Comparison of ENCODE assay signal across 12 cellular contexts in the genomic region with DNA sequence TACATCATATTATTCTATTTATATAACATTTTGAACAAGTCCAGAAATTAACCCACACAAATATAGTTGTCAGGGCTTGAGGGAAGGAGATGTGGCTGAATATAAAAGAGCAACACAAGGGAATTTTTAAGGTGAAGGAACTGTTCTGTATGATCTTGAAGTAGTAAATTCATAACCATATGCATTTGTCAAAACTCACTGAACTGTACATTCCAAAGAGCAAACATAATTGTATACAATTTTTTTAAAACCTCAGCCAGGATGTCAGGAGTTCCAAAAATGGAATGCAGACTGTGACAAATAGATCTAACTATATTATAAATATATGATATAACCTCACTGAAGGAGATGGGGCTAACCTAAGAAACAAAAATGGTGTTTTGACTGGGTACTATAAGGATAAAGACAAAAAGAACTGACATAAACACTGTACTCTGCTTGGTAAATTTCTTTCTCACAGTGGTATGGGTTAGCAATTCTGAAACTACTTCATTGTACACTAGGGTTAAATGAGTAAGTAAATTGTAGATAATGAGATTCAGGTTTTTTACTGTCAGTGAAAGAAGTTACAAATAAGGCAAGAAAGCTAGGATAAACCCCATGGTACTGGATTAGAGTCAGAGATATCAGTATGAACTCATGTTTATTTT. TPM values are rescaled to one million over a fixed set of nuclear protein-coding genes. Genes with fewer than 3 reads are reported as not detected.
DNase-seq lines count a peak whose midpoint lies in the region; ATAC-seq and TF ChIP-seq lines count a peak whose summit lies in the region.
"Had no signal": no experiment of that assay in that cellular context is flagged by ENCODE, and none has a peak within 500 bp of the region (broad histone marks: within the 10 kb centered on the region; RNA-seq: fewer than 3 reads in every experiment).

No MANE protein-coding gene starts in this region.

- no peaks in the 10 kb centered on the region; the same call in 1 of the 2 replicates for H3K36me3 ChIP-seq in GM06990 (ENCODE audit: control insufficient read depth, insufficient read depth, low read length)
- H3K36me3 ChIP-seq: neutrophil had no signal

- no peak overlapping the region; the same call in 1 of the 2 replicates for H3K4me3 ChIP-seq in GM06990 (replicated peaks; ENCODE audit: low read depth, low read length)

- H3K27me3 ChIP-seq in GM06990 (replicated peaks; ENCODE audit: control insufficient read depth, insufficient read depth, low read length): no peaks in the 10 kb centered on the region
- H3K27me3 ChIP-seq: neutrophil had no signal

- DNase-seq in GM06990 (ENCODE audit: extremely low read depth, insufficient read length) (peak; percentile 45), NCI-H1092 treated with DMSO at 0.1 percent for 48 hours (lab: John Stamatoyannopoulos, UW) (no peak), omental fat pad (ENCODE audit: low spot score) (no peak), NCI-H2227 (lab: John Stamatoyannopoulos, UW; ENCODE audit: unreplicated experiment) (no peak), germinal center (ENCODE audit: low spot score) (no peak)
- DNase-seq: CD8-positive, alpha-beta memory T cell; NCI-H146 had no signal

- ATAC-seq in GM18909 (IDR thresholded peaks at IDR 0.05; ENCODE audit: poor library complexity, unreplicated experiment) (peak; percentile 95), HG02642 (IDR thresholded peaks at IDR 0.05; ENCODE audit: poor library complexity, unreplicated experiment) (peak; percentile 90), HG03558 (IDR thresholded peaks at IDR 0.05; ENCODE audit: extremely low read depth, unreplicated experiment) (peak; percentile 89), omental fat pad (ENCODE audit: low FRiP score) (no peak)
- ATAC-seq: Right ventricle myocardium inferior had no signal

- TF ChIP-seq CTCF in GM06990 (IDR thresholded peaks at IDR 0.05; ENCODE audit: insufficient read depth, low read length, poor library complexity, severe bottlenecking) (no peak), omental fat pad (IDR thresholded peaks at IDR 0.05) (no peak)

RNA-seq across cellular contexts. Expression of gene GOLGB1, which starts 14.4 kb away (rescaled TPM):
- 10 to 100 TPM; 56.6 to 68.5 (median 57.5) TPM for total RNA-seq in omental fat pad
